Comparison of ENCODE assay signal across 13 cellular contexts in the genomic region with DNA sequence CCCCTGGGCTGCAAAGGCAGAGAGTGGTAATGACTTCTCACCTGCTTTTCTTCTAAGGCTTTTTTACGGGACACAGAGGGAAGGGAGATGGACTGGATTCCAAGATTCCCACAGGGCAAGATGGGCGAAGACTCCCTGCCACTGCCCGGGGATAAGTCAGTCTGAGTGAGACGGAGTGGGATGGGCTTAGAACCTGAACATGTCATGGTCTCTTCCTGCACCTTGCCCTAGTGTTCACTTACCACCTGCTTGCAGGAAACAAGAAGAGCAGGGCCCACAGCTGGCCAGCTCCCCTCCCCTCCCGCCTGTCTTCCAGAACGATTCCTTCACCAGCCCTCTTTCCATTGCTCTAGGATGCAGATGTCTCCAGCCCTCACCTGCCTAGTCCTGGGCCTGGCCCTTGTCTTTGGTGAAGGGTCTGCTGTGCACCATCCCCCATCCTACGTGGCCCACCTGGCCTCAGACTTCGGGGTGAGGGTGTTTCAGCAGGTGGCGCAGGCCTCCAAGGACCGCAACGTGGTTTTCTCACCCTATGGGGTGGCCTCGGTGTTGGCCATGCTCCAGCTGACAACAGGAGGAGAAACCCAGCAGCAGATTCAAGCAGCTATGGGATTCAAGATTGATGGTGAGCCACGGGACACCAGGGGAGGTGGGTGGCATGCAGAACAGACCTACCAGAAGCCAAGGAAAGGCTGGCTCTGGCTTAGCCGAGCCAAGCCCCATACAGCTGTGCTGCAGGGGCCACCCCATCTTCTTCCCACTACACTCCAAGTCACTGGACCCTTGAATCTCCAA. TPM values are rescaled to one million over a fixed set of nuclear protein-coding genes. Genes with fewer than 3 reads are reported as not detected.
A peak's percentile ranks its signal among the peaks of the same experiment; 100 is the strongest.
DNase-seq lines count a peak whose midpoint lies in the region; TF ChIP-seq lines count a peak whose summit lies in the region.
"Had no signal": no experiment of that assay in that cellular context is flagged by ENCODE, and none has a peak within 500 bp of the region (broad histone marks: within the 10 kb centered on the region; RNA-seq: fewer than 3 reads in every experiment).

No MANE protein-coding gene starts in this region.

- H3K9me3 ChIP-seq in breast epithelium: no peaks in the 10 kb centered on the region
- no peaks in the 10 kb centered on the region for H3K9me3 ChIP-seq in ascending aorta
- H3K9me3 ChIP-seq in tibial artery: no peaks in the 10 kb centered on the region

- H3K27me3 Mint-ChIP-seq in MCF 10A (ENCODE audit: insufficient read depth, unreplicated experiment) (no peaks in the 10 kb centered on the region), immature natural killer cell (ENCODE audit: low read depth in 3 of 3) (peaks cover 11 to 25% (median 14%) of the 10 kb centered on the region in 3 donors)

- peaks cover 41% of the 10 kb centered on the region for H3K36me3 Mint-ChIP-seq in MCF 10A (ENCODE audit: insufficient read depth, unreplicated experiment)
- peaks cover 0 to 3% (median 0%) of the 10 kb centered on the region in 3 donors for H3K36me3 Mint-ChIP-seq in immature natural killer cell

- H3K27ac Mint-ChIP-seq in MCF 10A (ENCODE audit: low read depth, unreplicated experiment) (peak overlapping the region; percentile 85), immature natural killer cell (peak overlapping the region in 2 of 6 donors; percentile 20 to 56)
- H3K27ac Mint-ChIP-seq: activated naive CD8-positive, alpha-beta T cell treated with anti-CD3 and anti-CD28 coated beads, Interleukin-2, amount 50 U/mL, for 24 hours; progenitor cell of endocrine pancreas had no signal

- no peaks in the 10 kb centered on the region for H3K27me3 ChIP-seq in breast epithelium
- no peaks in the 10 kb centered on the region for H3K27me3 ChIP-seq in ascending aorta
- H3K27me3 ChIP-seq in tibial artery: no peaks in the 10 kb centered on the region

- H3K36me3 ChIP-seq in breast epithelium (no peaks in the 10 kb centered on the region), ascending aorta (peaks cover 24 to 48% of the 10 kb centered on the region in 2 donors), tibial artery (peaks cover 13 to 28% (median 19%) of the 10 kb centered on the region in 3 donors)

- H3K4me1 ChIP-seq in breast epithelium: no peaks in the 10 kb centered on the region
- peaks cover 12 to 54% of the 10 kb centered on the region in 2 donors for H3K4me1 ChIP-seq in ascending aorta
- peaks cover 5 to 89% (median 47%) of the 10 kb centered on the region in 4 donors for H3K4me1 ChIP-seq in tibial artery

- intact Hi-C loops in MCF 10A (cut with micrococcal nuclease): no loop called here
- intact Hi-C loops in breast epithelium (cut with DNase I; ENCODE audit: low total_unique reads): no loop called here
- intact Hi-C loops in ascending aorta (cut with DNase I): no loop called here
- intact Hi-C loops in tibial artery (cut with DNase I; ENCODE audit: low total_unique reads): no loop called here

- TF ChIP-seq CTCF in MCF 10A (IDR thresholded peaks at IDR 0.05; ENCODE audit: unreplicated experiment) (no peak), breast epithelium (IDR thresholded peaks at IDR 0.05) (no peak), ascending aorta (IDR thresholded peaks at IDR 0.05) (no peak), tibial artery (IDR thresholded peaks at IDR 0.05) (no peak)

- no peaks in the 10 kb centered on the region for H3K9me3 Mint-ChIP-seq in MCF 10A (ENCODE audit: unreplicated experiment)
- no peaks in the 10 kb centered on the region for H3K9me3 Mint-ChIP-seq in immature natural killer cell
- H3K9me3 Mint-ChIP-seq: activated naive CD8-positive, alpha-beta T cell treated with anti-CD3 and anti-CD28 coated beads, Interleukin-2, amount 50 U/mL, for 24 hours had no signal

- BruUV-seq in MCF 10A (replicated peaks; lab: Mats Ljungman, UMichigan): no TSS peak

- H3K4me3 Mint-ChIP-seq in MCF 10A (ENCODE audit: unreplicated experiment) (peak overlapping the region; percentile 76), immature natural killer cell (peak overlapping the region in 3 of 5 donors; percentile 7 to 42 (median 41))
- H3K4me3 Mint-ChIP-seq: activated naive CD8-positive, alpha-beta T cell treated with anti-CD3 and anti-CD28 coated beads, Interleukin-2, amount 50 U/mL, for 24 hours had no signal

- peaks cover 46% of the 10 kb centered on the region for H3K4me1 Mint-ChIP-seq in MCF 10A (ENCODE audit: insufficient read depth, unreplicated experiment)
- H3K4me1 Mint-ChIP-seq in immature natural killer cell: peaks cover 37 to 46% of the 10 kb centered on the region in 2 donors

- POLR2A ChIA-PET in MCF 10A (lab: Yijun Ruan, JAX): interaction anchor here (0.6 to 3.6 kb wide), 6 partner anchors 9 to 116 kb away, joined by 3 to 24 read pairs (median 12); partner anchors contain the start of gene TRIM56

- H3K4me3 ChIP-seq in breast epithelium: peak overlapping the region in 1 of 3 donors; percentile 35
- H3K4me3 ChIP-seq in ascending aorta: peak overlapping the region; percentile 56 to 71
- peak overlapping the region; percentile 48 to 63 for H3K4me3 ChIP-seq in tibial artery

- H3K27ac ChIP-seq in breast epithelium (no peak overlapping the region), ascending aorta (peak overlapping the region; percentile 96 to 98), tibial artery (peak overlapping the region; percentile 89 to 98)

- TF ChIP-seq POLR2A in breast epithelium (IDR thresholded peaks at IDR 0.05): no peak

- CTCF ChIA-PET in MCF 10A (lab: Yijun Ruan, JAX): interaction anchor here (0.6 to 1.7 kb wide), 6 partner anchors 9 to 163 kb away, joined by 3 to 6 read pairs (median 4); no protein-coding TSS in a partner anchor

- DNase-seq in MCF 10A (ENCODE audit: unreplicated experiment) (no peak), breast epithelium (ENCODE audit: low spot score in 2 of 2) (no peak), ascending aorta (ENCODE audit: low spot score in 2 of 2) (peak in 1 of 2 donors; percentile 60), immature natural killer cell (peak; percentile 28 to 47 (median 38)), tibial artery (no peak), Ammon's horn (ENCODE audit: low spot score) (no peak), D341Med (ENCODE audit: low spot score) (no peak)
- no peak for DNase-seq in activated CD8-positive, alpha-beta memory T cell treated with anti-CD3 and anti-CD28 coated beads, Interleukin-2, amount 50 U/mL, for 4 hours
- DNase-seq: activated naive CD8-positive, alpha-beta T cell treated with anti-CD3 and anti-CD28 coated beads, Interleukin-2, amount 50 U/mL, for 24 hours; NCI-H524 treated with DMSO at 0.1 percent for 48 hours had no signal

RNA-seq across cellular contexts. Expression of gene SERPINE1, which starts 1.3 kb away (rescaled TPM):
- total RNA-seq in MCF 10A (2022) (56.7 and 80.6 TPM in 2 replicates), breast epithelium (10 to 100 TPM in 1 of 3 donors, 1 to 10 TPM in 2; 6.2 to 24.3 (median 7.4) TPM), ascending aorta (1,267 TPM)
- polyA plus RNA-seq in immature natural killer cell: 1 to 10 TPM in 2 of 3 donors, not detected in 1; 1.4 to 1.5 TPM

RNA-seq across cellular contexts. Expression of gene AP1S1, which starts 26.0 kb away (rescaled TPM):
- total RNA-seq in MCF 10A (2022): 72.1 and 72.5 TPM in 2 replicates
- 10 to 100 TPM; 29.6 to 55.7 (median 44.6) TPM for total RNA-seq in breast epithelium
- total RNA-seq in ascending aorta: 77.4 TPM
- 1 to 10 TPM; 3.3 to 6.0 (median 3.6) TPM for polyA plus RNA-seq in immature natural killer cell

RNA-seq across cellular contexts. Expression of gene VGF, which starts 37.1 kb away (rescaled TPM):
- total RNA-seq in MCF 10A (2022): 11.2 and 12.8 TPM in 2 replicates
- under 1 TPM in 1 of 3 donors, not detected in 2; 0.16 TPM for total RNA-seq in breast epithelium
- not detected for total RNA-seq in ascending aorta
- polyA plus RNA-seq in immature natural killer cell: not detected
- total RNA-seq: ureter had no signal

RNA-seq across cellular contexts. Expression of gene TRIM56, which starts 43.0 kb away (rescaled TPM):
- total RNA-seq in MCF 10A (2022): 29.6 and 36.8 TPM in 2 replicates
- total RNA-seq in breast epithelium: 10 to 100 TPM; 14.1 to 21.6 (median 19.9) TPM
- total RNA-seq in ascending aorta: 29.6 TPM
- 10 to 100 TPM in 1 of 3 donors, 1 to 10 TPM in 2; 1.5 to 20.6 (median 2.7) TPM for polyA plus RNA-seq in immature natural killer cell

RNA-seq across cellular contexts. Expression of gene NAT16, which starts 51.9 kb away (rescaled TPM):
- total RNA-seq in MCF 10A (2022): not detected in 2 replicates
- total RNA-seq in breast epithelium: not detected
- not detected for total RNA-seq in ascending aorta
- polyA plus RNA-seq in immature natural killer cell: not detected
- total RNA-seq: progenitor cell of endocrine pancreas; T-helper 2 cell treated with Interferon-gamma antibody and Interleukin-4, amounts not matched to agents 100 ng/mL and 5 ng/mL, for 36 hours; ureter had no signal

Comparison
In these comparisons a context has a peak if more than half of its experiments do, and no peak if none do; other contexts are left out.
1. RNA of gene VGF, which starts 37.1 kb away (total RNA-seq): 11.2 to 12.8 TPM in MCF 10A; not detected in ascending aorta (single experiment) and 0.16 TPM in breast epithelium; every median in the first group is over 10 times any median in the second.
2. DNase-seq: peak in immature natural killer cell (3 of 3); none in MCF 10A (single experiment), breast epithelium (0 of 2), tibial artery (0 of 2), Ammon's horn (single experiment), activated CD8-positive, alpha-beta memory T cell treated with anti-CD3 and anti-CD28 coated beads, Interleukin-2, amount 50 U/mL, for 4 hours (single experiment) and D341Med (single experiment).
3. H3K27ac ChIP-seq: peak in ascending aorta (2 of 2) and tibial artery (2 of 2); none in breast epithelium (0 of 2).
4. RNA of gene SERPINE1, which starts 1.3 kb away (total RNA-seq): 1,267 TPM in ascending aorta (single experiment); 56.7 to 80.6 TPM in MCF 10A and 6.2 to 24.3 TPM in breast epithelium; every median in the first group is over 10 times any median in the second.